Comparison of ENCODE assay signal across 10 cellular contexts in the genomic region with DNA sequence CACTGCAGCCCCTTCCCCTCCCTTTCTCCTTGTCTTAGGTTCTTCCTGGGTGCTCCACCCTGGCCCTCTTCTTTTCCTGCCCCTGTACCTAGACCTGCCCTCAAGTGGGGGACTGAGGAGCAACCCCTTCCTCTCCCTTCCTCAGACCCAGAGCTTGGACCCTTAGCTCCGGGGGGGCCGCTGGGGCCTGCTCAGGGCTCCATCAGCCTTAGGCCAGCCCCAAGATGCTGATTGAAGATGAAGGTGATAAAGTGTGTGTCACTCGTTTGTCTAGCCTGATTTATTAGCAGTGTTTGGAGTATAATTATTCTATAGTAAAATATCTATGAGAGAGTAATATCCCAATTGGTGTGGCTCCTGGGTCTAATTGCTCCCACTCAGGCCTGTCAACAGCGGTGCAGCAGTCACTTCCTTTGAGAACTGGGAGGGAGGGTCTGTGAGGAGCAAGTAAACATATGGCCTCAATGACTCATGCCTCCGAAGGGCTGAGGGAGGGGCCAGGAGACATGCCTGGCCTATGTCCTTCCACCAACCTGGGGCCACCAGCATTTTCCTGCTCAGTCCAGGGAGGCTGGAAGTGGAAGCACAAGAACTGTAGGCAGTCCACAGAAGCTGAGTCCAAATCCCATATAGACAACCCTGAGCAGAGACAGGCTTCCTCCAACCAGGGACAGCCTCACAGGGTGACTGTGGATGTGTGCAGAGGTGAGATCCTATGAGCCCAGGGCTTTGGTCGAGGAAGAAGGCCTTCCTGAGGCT.
DNase-seq lines count a peak whose midpoint lies in the region; ATAC-seq and TF ChIP-seq lines count a peak whose summit lies in the region.
"Had no signal": no experiment of that assay in that cellular context is flagged by ENCODE, and none has a peak within 500 bp of the region (broad histone marks: within the 10 kb centered on the region; RNA-seq: fewer than 3 reads in every experiment).

No MANE protein-coding gene starts in this region.

- intact Hi-C loops in HCT116 (cut with micrococcal nuclease) = no loop called here

- H3K4me3 ChIP-seq in HCT116 (replicated peaks in 1 of 2; ENCODE audit: low read depth in 1 of 2, low read length in 2 of 2) (no peak overlapping the region), RWPE2 (ENCODE audit: severe bottlenecking) (no peak overlapping the region)
- H3K4me3 ChIP-seq: adrenal gland had no signal

- no peak overlapping the region for H3K4me3 Mint-ChIP-seq in glutamatergic neuron (ENCODE audit: unreplicated experiment)
- H3K4me3 Mint-ChIP-seq in activated CD8-positive, alpha-beta memory T cell treated with anti-CD3 and anti-CD28 coated beads, Interleukin-2, amount 10 ng/mL, durations not matched to agents 7 days and 5 days = no peak overlapping the region

- H3K27ac ChIP-seq in 22Rv1 (peak overlapping the region; percentile 98), HCT116 (ENCODE audit: low read depth, low read length) (no peak overlapping the region), RWPE2 (ENCODE audit: poor library complexity, severe bottlenecking) (no peak overlapping the region)
- H3K27ac ChIP-seq: adrenal gland had no signal

- peaks cover 32% of the 10 kb centered on the region for H3K4me1 Mint-ChIP-seq in glutamatergic neuron (ENCODE audit: low read depth, unreplicated experiment)
- no peaks in the 10 kb centered on the region for H3K4me1 Mint-ChIP-seq in activated CD8-positive, alpha-beta memory T cell treated with anti-CD3 and anti-CD28 coated beads, Interleukin-2, amount 10 ng/mL, durations not matched to agents 7 days and 5 days

- no peaks in the 10 kb centered on the region for H4K20me1 ChIP-seq in HCT116 (ENCODE audit: insufficient read depth)

- H3K9me2 ChIP-seq in HCT116 (ENCODE audit: insufficient read depth) = no peaks in the 10 kb centered on the region

- H3K9me3 ChIP-seq in HCT116 (ENCODE audit: control insufficient read depth in 1 of 2, insufficient read depth in 1 of 2, low read depth in 1 of 2, low read length in 2 of 2) (no peaks in the 10 kb centered on the region), RWPE2 (ENCODE audit: severe bottlenecking) (no peaks in the 10 kb centered on the region)
- H3K9me3 ChIP-seq: adrenal gland had no signal

- H3K9me3 Mint-ChIP-seq in glutamatergic neuron (ENCODE audit: unreplicated experiment) = peaks cover 7% of the 10 kb centered on the region
- H3K9me3 Mint-ChIP-seq in activated CD8-positive, alpha-beta memory T cell treated with anti-CD3 and anti-CD28 coated beads, Interleukin-2, amount 10 ng/mL, durations not matched to agents 7 days and 5 days (ENCODE audit: low read depth) = no peaks in the 10 kb centered on the region

- no peaks in the 10 kb centered on the region for H3K79me2 ChIP-seq in HCT116 (ENCODE audit: insufficient read depth, low read length)

- no TSS peak for BruUV-seq in HCT116 (replicated peaks; lab: Mats Ljungman, UMichigan)

- TF ChIP-seq RAD21 in HCT116 (IDR thresholded peaks at IDR 0.05; ENCODE audit: low read depth) = no peak

- peak; percentile 79 for ATAC-seq in HCT116
- peak; percentile 92 for ATAC-seq in RWPE2 (ENCODE audit: low read depth)
- ATAC-seq in GM19397 (IDR thresholded peaks at IDR 0.05; ENCODE audit: unreplicated experiment) = no peak
- no peak for ATAC-seq in GM19351 (IDR thresholded peaks at IDR 0.05; ENCODE audit: unreplicated experiment)
- ATAC-seq in activated CD8-positive, alpha-beta memory T cell treated with anti-CD3 and anti-CD28 coated beads, Interleukin-2, amount 10 ng/mL, durations not matched to agents 7 days and 5 days = no peak

- RAD21 ChIA-PET in HCT116 (lab: Charles Lee; ENCODE audit: low non-redundant PET in 1 of 2, low total read pairs in 2 of 2, uncharacterized antibody in 2 of 2, unreplicated experiment in 2 of 2) = no interaction called here

- H2AFZ ChIP-seq in HCT116 (ENCODE audit: low read depth, low read length, poor library complexity, severe bottlenecking) = no peak overlapping the region

- no peak overlapping the region for H3K9ac ChIP-seq in HCT116 (ENCODE audit: low read length)

- no peaks in the 10 kb centered on the region for H3K36me3 Mint-ChIP-seq in glutamatergic neuron (ENCODE audit: unreplicated experiment)
- no peaks in the 10 kb centered on the region for H3K36me3 Mint-ChIP-seq in activated CD8-positive, alpha-beta memory T cell treated with anti-CD3 and anti-CD28 coated beads, Interleukin-2, amount 10 ng/mL, durations not matched to agents 7 days and 5 days

- H3K27me3 Mint-ChIP-seq in glutamatergic neuron (ENCODE audit: unreplicated experiment) = no peaks in the 10 kb centered on the region
- no peaks in the 10 kb centered on the region for H3K27me3 Mint-ChIP-seq in activated CD8-positive, alpha-beta memory T cell treated with anti-CD3 and anti-CD28 coated beads, Interleukin-2, amount 10 ng/mL, durations not matched to agents 7 days and 5 days

- H3K4me1 ChIP-seq in HCT116 (ENCODE audit: control insufficient read depth in 1 of 2, insufficient read depth in 2 of 2, low read length in 2 of 2) = peaks cover 6 to 16% of the 10 kb centered on the region in 2 experiments
- H3K4me1 ChIP-seq in RWPE2 (ENCODE audit: insufficient read depth, poor library complexity, severe bottlenecking) = peaks cover 7% of the 10 kb centered on the region
- H3K4me1 ChIP-seq: adrenal gland had no signal

- POLR2A ChIA-PET in HCT116 (lab: Charles Lee) = no interaction called here

- CTCF ChIA-PET in HCT116 (lab: Charles Lee) = no interaction called here
- CTCF ChIA-PET in activated CD8-positive, alpha-beta memory T cell treated with anti-CD3 and anti-CD28 coated beads, Interleukin-2, amount 10 ng/mL, durations not matched to agents 7 days and 5 days (lab: Charles Lee) = interaction anchor here (1.5 kb wide), 1 partner anchor 13 kb away, joined by 3 read pairs; no protein-coding TSS in a partner anchor

- H3K36me3 ChIP-seq in HCT116 (ENCODE audit: control insufficient read depth in 1 of 2, insufficient read depth in 2 of 2, low read length in 2 of 2) (no peaks in the 10 kb centered on the region), RWPE2 (ENCODE audit: low read depth) (no peaks in the 10 kb centered on the region)

- no peaks in the 10 kb centered on the region for H3K27me3 ChIP-seq in HCT116 (ENCODE audit: insufficient read depth, low read length)
- no peaks in the 10 kb centered on the region for H3K27me3 ChIP-seq in RWPE2 (ENCODE audit: insufficient read depth, poor library complexity, severe bottlenecking)
- H3K27me3 ChIP-seq: adrenal gland had no signal

- peak overlapping the region; percentile 13; the same call in 1 of the 2 replicates for H3K4me2 ChIP-seq in HCT116 (ENCODE audit: low read length)

- DNase-seq in HCT116 (ENCODE audit: low read depth, low spot score) (no peak), RWPE2 (ENCODE audit: low spot score) (no peak), glutamatergic neuron (no peak), nucleus accumbens (lab: John Stamatoyannopoulos, UW) (no peak)
- no peak for DNase-seq in activated CD8-positive, alpha-beta memory T cell treated with anti-CD3 and anti-CD28 coated beads, Interleukin-2, amount 10 ng/mL, durations not matched to agents 7 days and 5 days
- DNase-seq: adrenal gland; stimulated activated naive CD4-positive, alpha-beta T cell had no signal

- TF ChIP-seq POLR2A in HCT116 (IDR thresholded peaks at IDR 0.05; ENCODE audit: borderline replicate concordance, extremely low read depth, insufficient read depth, insufficient read length) = no peak

- peak overlapping the region; percentile 90 for H3K27ac Mint-ChIP-seq in glutamatergic neuron (ENCODE audit: unreplicated experiment)
- no peak overlapping the region for H3K27ac Mint-ChIP-seq in activated CD8-positive, alpha-beta memory T cell treated with anti-CD3 and anti-CD28 coated beads, Interleukin-2, amount 10 ng/mL, durations not matched to agents 7 days and 5 days

- TF ChIP-seq CTCF in 22Rv1 (IDR thresholded peaks at IDR 0.05) (no peak), HCT116 (IDR thresholded peaks at IDR 0.05 in 2 of 3, conservative IDR thresholded peaks at IDR 0.05 in 1 of 3; ENCODE audit: borderline replicate concordance in 1 of 3, insufficient read depth in 1 of 3, low read depth in 2 of 3, low read length in 2 of 3) (no peak), RWPE2 (IDR thresholded peaks at IDR 0.05; ENCODE audit: poor library complexity, severe bottlenecking) (no peak), glutamatergic neuron (IDR thresholded peaks at IDR 0.05; ENCODE audit: partially characterized antibody, unreplicated experiment) (no peak)

TF ChIP-seq in HCT116, 20 proteins besides CTCF, POLR2A, EP300 and RAD21 (continues in another document):
- TF ChIP-seq YY1 (IDR thresholded peaks at IDR 0.05; ENCODE audit: extremely low read depth, insufficient replicate concordance, low read depth, low read length) (no peak), CEBPB (IDR thresholded peaks at IDR 0.05; ENCODE audit: low read depth) (no peak), EGR1 (IDR thresholded peaks at IDR 0.05; ENCODE audit: low read depth) (no peak), POLR2AphosphoS5 (IDR thresholded peaks at IDR 0.05; ENCODE audit: low read depth, low read length) (no peak), ZNF274 (IDR thresholded peaks at IDR 0.05; ENCODE audit: low read depth, low read length) (no peak), ELF1 (IDR thresholded peaks at IDR 0.05; ENCODE audit: borderline replicate concordance, low read depth) (no peak), EZH2 (IDR thresholded peaks at IDR 0.05) (no peak)
- TF ChIP-seq, protein P1, sequence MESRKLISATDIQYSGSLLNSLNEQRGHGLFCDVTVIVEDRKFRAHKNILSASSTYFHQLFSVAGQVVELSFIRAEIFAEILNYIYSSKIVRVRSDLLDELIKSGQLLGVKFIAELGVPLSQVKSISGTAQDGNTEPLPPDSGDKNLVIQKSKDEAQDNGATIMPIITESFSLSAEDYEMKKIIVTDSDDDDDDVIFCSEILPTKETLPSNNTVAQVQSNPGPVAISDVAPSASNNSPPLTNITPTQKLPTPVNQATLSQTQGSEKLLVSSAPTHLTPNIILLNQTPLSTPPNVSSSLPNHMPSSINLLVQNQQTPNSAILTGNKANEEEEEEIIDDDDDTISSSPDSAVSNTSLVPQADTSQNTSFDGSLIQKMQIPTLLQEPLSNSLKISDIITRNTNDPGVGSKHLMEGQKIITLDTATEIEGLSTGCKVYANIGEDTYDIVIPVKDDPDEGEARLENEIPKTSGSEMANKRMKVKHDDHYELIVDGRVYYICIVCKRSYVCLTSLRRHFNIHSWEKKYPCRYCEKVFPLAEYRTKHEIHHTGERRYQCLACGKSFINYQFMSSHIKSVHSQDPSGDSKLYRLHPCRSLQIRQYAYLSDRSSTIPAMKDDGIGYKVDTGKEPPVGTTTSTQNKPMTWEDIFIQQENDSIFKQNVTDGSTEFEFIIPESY (IDR thresholded peaks at IDR 0.05; ENCODE audit: extremely low read depth, insufficient replicate concordance, low read length) = no peak
- TF ChIP-seq, protein P2, sequence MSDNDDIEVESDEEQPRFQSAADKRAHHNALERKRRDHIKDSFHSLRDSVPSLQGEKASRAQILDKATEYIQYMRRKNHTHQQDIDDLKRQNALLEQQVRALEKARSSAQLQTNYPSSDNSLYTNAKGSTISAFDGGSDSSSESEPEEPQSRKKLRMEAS (IDR thresholded peaks at IDR 0.05) = no peak

Comparison
In these comparisons a context has a peak if more than half of its experiments do, and no peak if none do; other contexts are left out.
1. ATAC-seq: peak in HCT116 (single experiment) and RWPE2 (single experiment); none in GM19397 (single experiment), GM19351 (single experiment) and activated CD8-positive, alpha-beta memory T cell treated with anti-CD3 and anti-CD28 coated beads, Interleukin-2, amount 10 ng/mL, durations not matched to agents 7 days and 5 days (single experiment).